Comparison of ENCODE assay signal across 14 cellular contexts in the genomic region with DNA sequence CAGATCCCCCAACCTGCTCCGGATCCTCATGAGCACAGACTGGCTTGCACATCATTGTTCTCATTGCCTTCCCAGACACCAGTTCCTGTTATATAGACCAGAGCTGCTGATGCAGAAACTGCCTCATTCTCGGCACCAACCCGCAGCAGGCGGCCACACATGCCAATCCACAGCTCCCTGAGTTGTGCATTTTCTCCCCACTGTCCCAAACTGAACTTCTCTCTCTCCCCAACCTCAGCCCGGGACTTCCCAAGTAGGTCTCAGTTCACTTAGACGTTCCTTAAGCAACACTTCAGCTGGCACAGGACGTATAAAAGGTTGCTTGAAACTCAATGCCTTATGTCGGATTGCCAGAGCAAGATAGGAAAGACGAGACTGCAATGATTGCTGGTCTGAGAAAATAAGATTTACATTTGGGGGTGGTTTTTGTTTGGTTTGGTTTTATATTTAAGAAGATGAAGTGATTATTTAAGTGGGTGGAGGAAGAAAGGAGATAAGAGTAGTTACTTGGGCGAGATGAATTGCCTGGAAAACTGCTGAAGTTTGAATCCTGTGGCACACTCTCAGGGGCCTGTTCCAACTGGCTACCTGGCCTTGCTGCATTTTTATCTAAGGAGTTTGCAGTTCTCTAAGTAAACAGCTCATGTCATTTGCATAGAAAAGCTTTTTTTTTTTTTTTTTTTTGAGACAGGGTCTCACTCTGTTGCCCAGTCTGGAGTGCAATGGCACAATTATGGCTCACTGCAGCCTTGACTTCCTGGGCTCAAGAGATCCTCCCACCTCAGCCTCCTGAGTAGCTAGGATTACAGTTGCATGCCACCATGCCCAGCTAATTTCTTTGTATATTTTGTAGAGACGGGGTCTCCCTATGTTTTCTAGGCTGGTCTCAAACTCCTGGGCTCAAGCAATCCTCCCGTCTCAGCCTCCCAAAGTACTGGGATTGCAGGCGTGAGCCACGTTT.
A peak's percentile ranks its signal among the peaks of the same experiment; 100 is the strongest.
DNase-seq lines count a peak whose midpoint lies in the region; ATAC-seq and TF ChIP-seq lines count a peak whose summit lies in the region.
"Had no signal": no experiment of that assay in that cellular context is flagged by ENCODE, and none has a peak within 500 bp of the region (broad histone marks: within the 10 kb centered on the region; RNA-seq: fewer than 3 reads in every experiment).

No MANE protein-coding gene starts in this region.

- H3K36me3 ChIP-seq in gastroesophageal sphincter (no peaks in the 10 kb centered on the region), psoas muscle (ENCODE audit: insufficient read depth in 1 of 2, low read depth in 1 of 2) (no peaks in the 10 kb centered on the region)
- H3K36me3 ChIP-seq: BLaER1 had no signal

- no peak for TF ChIP-seq CTCF in VCaP (conservative IDR thresholded peaks at IDR 0.05)
- TF ChIP-seq CTCF in gastroesophageal sphincter (IDR thresholded peaks at IDR 0.05) = no peak
- TF ChIP-seq CTCF in psoas muscle (IDR thresholded peaks at IDR 0.05) = no peak
- TF ChIP-seq CTCF in coronary artery (IDR thresholded peaks at IDR 0.05) = no peak

- peaks cover 0 to 26% (median 8%) of the 10 kb centered on the region in 3 donors for H3K4me1 ChIP-seq in gastroesophageal sphincter
- peaks cover 12% of the 10 kb centered on the region for H3K4me1 ChIP-seq in psoas muscle
- H3K4me1 ChIP-seq: BLaER1 had no signal

- no peaks in the 10 kb centered on the region for H3K27me3 ChIP-seq in gastroesophageal sphincter
- H3K27me3 ChIP-seq in psoas muscle (ENCODE audit: insufficient read depth in 3 of 3, low read length in 2 of 3) = no peaks in the 10 kb centered on the region
- H3K27me3 ChIP-seq: BLaER1 had no signal

- intact Hi-C loops in psoas muscle (cut with DNase I) = no loop called here

- ATAC-seq in GM18909 (IDR thresholded peaks at IDR 0.05; ENCODE audit: poor library complexity, unreplicated experiment) (peak; percentile 40), gastroesophageal sphincter (peak; percentile 15), psoas muscle (peak; percentile 29 to 83 (median 74))

- H3K4me3 ChIP-seq in gastroesophageal sphincter (no peak overlapping the region), psoas muscle (no peak overlapping the region), coronary artery (no peak overlapping the region)
- H3K4me3 ChIP-seq: BLaER1 had no signal

- 50 to 68% methylated on average over 4 of the region's 14 CpGs for WGBS in gastroesophageal sphincter (ENCODE audit: low coverage in 1 of 2), 2 donors
- WGBS in psoas muscle, 3 donors = 47 to 71% (median 60%) methylated on average over 14 of the region's 14 CpGs

- no peak for DNase-seq in psoas muscle
- DNase-seq in NCI-H345 (lab: John Stamatoyannopoulos, UW) = no peak
- DNase-seq in NCI-H2171 (lab: John Stamatoyannopoulos, UW) = no peak
- DNase-seq in coronary artery (ENCODE audit: low spot score) = no peak
- no peak for DNase-seq in NCI-H2196 treated with DMSO at 0.1 percent for 48 hours (lab: John Stamatoyannopoulos, UW; ENCODE audit: unreplicated experiment)
- DNase-seq: amniotic stem cell; GF-D8; NCI-H1105 treated with DMSO at 0.1 percent for 48 hours; NK-92 treated with Interleukin-12 subunit alpha and Interleukin-12 subunit beta, amount 100 ng/mL, for 24 hours; T-helper 1 cell had no signal

- no peak for TF ChIP-seq POLR2A in gastroesophageal sphincter (IDR thresholded peaks at IDR 0.05)

- no peak for TF ChIP-seq EP300 in gastroesophageal sphincter (IDR thresholded peaks at IDR 0.05)

- H3K9me3 ChIP-seq in gastroesophageal sphincter = no peaks in the 10 kb centered on the region
- H3K9me3 ChIP-seq in psoas muscle = no peaks in the 10 kb centered on the region
- H3K9me3 ChIP-seq: BLaER1 had no signal

- H3K27ac ChIP-seq in VCaP = peak overlapping the region; percentile 53
- peak overlapping the region in 3 of 4 donors; percentile 7 to 66 (median 58) for H3K27ac ChIP-seq in gastroesophageal sphincter
- no peak overlapping the region for H3K27ac ChIP-seq in psoas muscle
- peak overlapping the region in 1 of 2 donors; percentile 55 for H3K27ac ChIP-seq in coronary artery
- H3K27ac ChIP-seq: BLaER1 had no signal

Comparison
In these comparisons a context has a peak if more than half of its experiments do, and no peak if none do; other contexts are left out.
1. ATAC-seq: peak in every context shown above with its lines; median percentile 74 in psoas muscle; 40 in GM18909; 15 in gastroesophageal sphincter.